In genomic region chr5:140265845-140266244, GRCh38 we compare ENCODE assay signal across 23 cellular contexts. TPM values are rescaled to one million over a fixed set of nuclear protein-coding genes. Genes with fewer than 3 reads are reported as not detected.
DNase-seq lines count a peak whose midpoint lies in the region; ATAC-seq and TF ChIP-seq lines count a peak whose summit lies in the region.
"Had no signal": no experiment of that assay in that cellular context is flagged by ENCODE, and none has a peak within 500 bp of the region (broad histone marks: within the 10 kb centered on the region; RNA-seq: fewer than 3 reads in every experiment).

No MANE protein-coding gene starts in this region.

- peaks cover 4% of the 10 kb centered on the region for H3K36me3 Mint-ChIP-seq in T-helper 2 cell treated with Interferon-gamma antibody and Interleukin-4, amounts not matched to agents 5 μg/mL and 100 μg/mL, for 36 hours (ENCODE audit: low read depth)
- H3K36me3 Mint-ChIP-seq in endodermal cell (ENCODE audit: low read depth) = peaks cover 9% of the 10 kb centered on the region

- intact Hi-C loops in breast epithelium (cut with DNase I; ENCODE audit: low total_unique reads) = no loop called here

- TF ChIP-seq CTCF in endodermal cell (conservative IDR thresholded peaks at IDR 0.05) (no peak), breast epithelium (IDR thresholded peaks at IDR 0.05) (no peak)

- no peak for ATAC-seq in stimulated activated naive CD8-positive, alpha-beta T cell treated with anti-CD3 and anti-CD28 coated beads, Interleukin-15, amount 100 ng/mL, for 72 hours
- no peak for ATAC-seq in stimulated activated naive CD8-positive, alpha-beta T cell treated with anti-CD3 and anti-CD28 coated beads, Interleukin-15, Interleukin-2, amounts not matched to agents 100 U/mL and 50 U/mL, for 24 hours
- no peak for ATAC-seq in GM18861 (IDR thresholded peaks at IDR 0.05; ENCODE audit: unreplicated experiment)
- ATAC-seq: foreskin keratinocyte had no signal

- H3K9me3 Mint-ChIP-seq in T-helper 2 cell treated with Interferon-gamma antibody and Interleukin-4, amounts not matched to agents 5 μg/mL and 100 μg/mL, for 36 hours = no peaks in the 10 kb centered on the region
- no peaks in the 10 kb centered on the region for H3K9me3 Mint-ChIP-seq in stimulated activated naive CD8-positive, alpha-beta T cell treated with anti-CD3 and anti-CD28 coated beads, Interleukin-15, amount 100 ng/mL, for 72 hours
- H3K9me3 Mint-ChIP-seq in endodermal cell = no peaks in the 10 kb centered on the region

- WGBS in endodermal cell (ENCODE audit: insufficient coverage in 1 of 2, insufficient read length in 1 of 2), 2 experiments = 100% methylated on average over 1 of the region's 1 CpG; no CpG with 5 or more reads in 1 of the 2 experiments

- H3K4me3 ChIP-seq in endodermal cell (ENCODE audit: low read length) (no peak overlapping the region), breast epithelium (no peak overlapping the region)
- H3K4me3 ChIP-seq: ascending aorta, SK-N-MC, smooth muscle cell, tibial nerve had no signal

- no peaks in the 10 kb centered on the region for H3K36me3 ChIP-seq in endodermal cell (ENCODE audit: control insufficient read depth, insufficient read depth, low read length)
- no peaks in the 10 kb centered on the region for H3K36me3 ChIP-seq in breast epithelium
- H3K36me3 ChIP-seq: ascending aorta, tibial nerve had no signal

- H3K9me3 ChIP-seq in endodermal cell (ENCODE audit: control insufficient read depth, low read length) (no peaks in the 10 kb centered on the region), breast epithelium (no peaks in the 10 kb centered on the region)
- H3K9me3 ChIP-seq: ascending aorta, Caco-2, tibial nerve had no signal

- no peak for DNase-seq in T-helper 2 cell treated with Interferon-gamma antibody and Interleukin-4, amounts not matched to agents 5 μg/mL and 100 μg/mL, for 36 hours (ENCODE audit: low spot score)
- DNase-seq in T-helper 2 cell (no peak), endodermal cell (no peak), breast epithelium (ENCODE audit: low spot score in 2 of 2) (no peak)
- DNase-seq in stimulated activated naive CD8-positive, alpha-beta T cell treated with anti-CD3 and anti-CD28 coated beads, Interleukin-15, amount 100 ng/mL, for 72 hours = no peak
- DNase-seq in stimulated activated naive CD8-positive, alpha-beta T cell treated with anti-CD3 and anti-CD28 coated beads, Interleukin-15, Interleukin-2, amounts not matched to agents 100 U/mL and 50 U/mL, for 24 hours = no peak
- DNase-seq in stimulated activated CD4-positive, alpha-beta T cell treated with anti-CD3 and anti-CD28 coated beads, Interleukin-4, amount 100 ng/mL, for 4 hours = no peak
- DNase-seq: activated CD4-positive, alpha-beta T cell treated with anti-CD3 and anti-CD28 coated beads for 1 hour; activated CD8-positive, alpha-beta memory T cell treated with anti-CD3 and anti-CD28 coated beads, Interleukin-2, amount 50 U/mL, for 4 hours; Caco-2; DND-41; effector CD4-positive, alpha-beta T cell; foreskin keratinocyte; KBM-7; NCI-H146; NCI-H510A treated with DMSO at 0.1 percent for 48 hours; RPMI8226; stimulated activated naive CD4-positive, alpha-beta T cell treated with Interleukin-2 at 50 U/mL for 16 hours had no signal

- H3K27ac ChIP-seq in endodermal cell (ENCODE audit: low read depth, low read length) = no peak overlapping the region
- no peak overlapping the region for H3K27ac ChIP-seq in breast epithelium
- H3K27ac ChIP-seq: ascending aorta, foreskin keratinocyte, SK-N-MC had no signal

- TF ChIP-seq POLR2A in breast epithelium (IDR thresholded peaks at IDR 0.05) = no peak

- peak overlapping the region; percentile 42 for H3K27ac Mint-ChIP-seq in T-helper 2 cell treated with Interferon-gamma antibody and Interleukin-4, amounts not matched to agents 5 μg/mL and 100 μg/mL, for 36 hours
- H3K27ac Mint-ChIP-seq in stimulated activated naive CD8-positive, alpha-beta T cell treated with anti-CD3 and anti-CD28 coated beads, Interleukin-15, amount 100 ng/mL, for 72 hours = no peak overlapping the region
- H3K27ac Mint-ChIP-seq in endodermal cell = peak overlapping the region; percentile 49

- H3K27me3 ChIP-seq in endodermal cell (ENCODE audit: control insufficient read depth, insufficient read depth, low read length, poor library complexity, severe bottlenecking) (no peaks in the 10 kb centered on the region), breast epithelium (no peaks in the 10 kb centered on the region)
- H3K27me3 ChIP-seq: ascending aorta, foreskin keratinocyte, tibial nerve had no signal

- peak overlapping the region; percentile 6 for H3K4me3 Mint-ChIP-seq in T-helper 2 cell treated with Interferon-gamma antibody and Interleukin-4, amounts not matched to agents 5 μg/mL and 100 μg/mL, for 36 hours
- peak overlapping the region; percentile 33 to 47 for H3K4me3 Mint-ChIP-seq in stimulated activated naive CD8-positive, alpha-beta T cell treated with anti-CD3 and anti-CD28 coated beads, Interleukin-15, amount 100 ng/mL, for 72 hours
- no peak overlapping the region for H3K4me3 Mint-ChIP-seq in endodermal cell

- no peak overlapping the region for H3K9ac ChIP-seq in endodermal cell (ENCODE audit: extremely low read depth, low read length, poor library complexity, severe bottlenecking)

- no peaks in the 10 kb centered on the region for H3K27me3 Mint-ChIP-seq in T-helper 2 cell treated with Interferon-gamma antibody and Interleukin-4, amounts not matched to agents 5 μg/mL and 100 μg/mL, for 36 hours (ENCODE audit: low read depth)
- no peaks in the 10 kb centered on the region for H3K27me3 Mint-ChIP-seq in stimulated activated naive CD8-positive, alpha-beta T cell treated with anti-CD3 and anti-CD28 coated beads, Interleukin-15, amount 100 ng/mL, for 72 hours
- no peaks in the 10 kb centered on the region for H3K27me3 Mint-ChIP-seq in endodermal cell (ENCODE audit: insufficient read depth)

- H3K4me1 ChIP-seq in endodermal cell (ENCODE audit: control insufficient read depth, insufficient read depth, low read length) = no peaks in the 10 kb centered on the region
- no peaks in the 10 kb centered on the region for H3K4me1 ChIP-seq in breast epithelium

- peaks cover 35% of the 10 kb centered on the region for H3K4me1 Mint-ChIP-seq in T-helper 2 cell treated with Interferon-gamma antibody and Interleukin-4, amounts not matched to agents 5 μg/mL and 100 μg/mL, for 36 hours (ENCODE audit: low read depth)
- H3K4me1 Mint-ChIP-seq in stimulated activated naive CD8-positive, alpha-beta T cell treated with anti-CD3 and anti-CD28 coated beads, Interleukin-15, amount 100 ng/mL, for 72 hours = peaks cover 47% of the 10 kb centered on the region
- peaks cover 29% of the 10 kb centered on the region for H3K4me1 Mint-ChIP-seq in endodermal cell

RNA-seq across cellular contexts. Expression of gene PFDN1, which starts 37.1 kb away (rescaled TPM):
- total RNA-seq in endodermal cell (10 to 100 TPM; 62.9 to 64.4 TPM), breast epithelium (10 to 100 TPM; 72.2 to 93.4 (median 86.3) TPM)
- polyA plus RNA-seq in endodermal cell (2013, experiment 1 of 2) = 85.4 TPM
- polyA plus RNA-seq in endodermal cell (2013, experiment 2 of 2) = 81.5 TPM

Comparison
In these comparisons a context has a peak if more than half of its experiments do, and no peak if none do; other contexts are left out.
1. H3K27ac Mint-ChIP-seq: peak in T-helper 2 cell treated with Interferon-gamma antibody and Interleukin-4, amounts not matched to agents 5 μg/mL and 100 μg/mL, for 36 hours (single experiment) and endodermal cell (single experiment); none in stimulated activated naive CD8-positive, alpha-beta T cell treated with anti-CD3 and anti-CD28 coated beads, Interleukin-15, amount 100 ng/mL, for 72 hours (0 of 2).